In the genomic region with DNA sequence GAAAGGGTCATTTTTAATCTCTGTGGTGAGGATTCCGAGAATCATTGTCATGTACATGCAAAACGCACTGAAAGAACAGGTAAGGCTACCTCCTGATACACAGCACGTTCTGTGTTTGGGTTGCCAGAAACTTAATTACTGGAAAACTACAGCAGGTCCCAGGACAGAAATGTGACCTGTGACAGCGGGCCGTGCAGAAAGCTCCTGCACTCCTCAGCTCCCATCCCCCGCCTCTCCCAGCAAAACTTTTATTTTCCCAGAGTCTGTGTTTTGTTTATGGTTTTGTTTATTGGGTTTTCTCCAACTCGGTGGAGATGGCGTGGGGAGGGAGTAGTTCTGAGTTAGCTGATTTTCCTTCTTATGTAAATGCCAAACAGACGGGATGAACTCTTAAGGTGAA, we compare ENCODE assay signal across 11 cellular contexts. TPM values are rescaled to one million over a fixed set of nuclear protein-coding genes. Genes with fewer than 3 reads are reported as not detected.
A peak's percentile ranks its signal among the peaks of the same experiment; 100 is the strongest.
DNase-seq lines count a peak whose midpoint lies in the region; ATAC-seq and TF ChIP-seq lines count a peak whose summit lies in the region.
"Had no signal": no experiment of that assay in that cellular context is flagged by ENCODE, and none has a peak within 500 bp of the region (broad histone marks: within the 10 kb centered on the region; RNA-seq: fewer than 3 reads in every experiment).

No MANE protein-coding gene starts in this region.

- H3K4me3 ChIP-seq in heart left ventricle (no peak overlapping the region), fibroblast of mammary gland (ENCODE audit: control insufficient read depth, low read depth, low read length) (no peak overlapping the region), neuronal stem cell (ENCODE audit: low read length in 2 of 2) (no peak overlapping the region)

- H2AFZ ChIP-seq in neuronal stem cell (ENCODE audit: low read length): peak overlapping the region; percentile 64

- H3K9me3 ChIP-seq in heart left ventricle: no peaks in the 10 kb centered on the region
- no peaks in the 10 kb centered on the region for H3K9me3 ChIP-seq in neuronal stem cell (replicated peaks in 1 of 2; ENCODE audit: control insufficient read depth in 2 of 2, insufficient read depth in 1 of 2, low read depth in 1 of 2, low read length in 2 of 2)

- WGBS in heart left ventricle, 4 donors: 65 to 75% (median 66%) methylated on average over 9 of the region's 9 CpGs
- no CpG with 5 or more reads among the region's 9 CpGs for WGBS in neuronal stem cell (ENCODE audit: extremely low coverage in 2 of 2, insufficient read length in 2 of 2, insufficient replicate concordance in 1 of 2), 2 donors

- DNase-seq in heart left ventricle: peak in 1 of 5 donors; percentile 36
- DNase-seq in cardiac septum (ENCODE audit: low spot score): no peak
- peak; percentile 40 for DNase-seq in fibroblast of mammary gland (ENCODE audit: low read depth)
- no peak for DNase-seq in neuronal stem cell (ENCODE audit: low spot score)
- DNase-seq in C1 segment of cervical spinal cord (lab: John Stamatoyannopoulos, UW): no peak
- no peak for DNase-seq in NOMO-1 treated with dmso at 0.1 percent for 144 hours (lab: John Stamatoyannopoulos, UW; ENCODE audit: unreplicated experiment)
- DNase-seq: activated CD4-positive, alpha-beta T cell treated with anti-CD3 and anti-CD28 coated beads, Interleukin-2, amount 10 ng/mL, durations not matched to agents 24 days and 14 days; NCI-H1436 treated with DMSO at 0.1 percent for 48 hours had no signal

- H3K14ac ChIP-seq in neuronal stem cell (ENCODE audit: low read length): no peak overlapping the region

- H3K27me3 ChIP-seq in heart left ventricle (no peaks in the 10 kb centered on the region), neuronal stem cell (ENCODE audit: control insufficient read depth in 3 of 3, insufficient read depth in 3 of 3, low read depth in 1 of 3, low read length in 3 of 3) (no peaks in the 10 kb centered on the region)

- no peak overlapping the region for H4K91ac ChIP-seq in neuronal stem cell (ENCODE audit: low read depth, low read length, poor library complexity)

- H2BK12ac ChIP-seq in neuronal stem cell (ENCODE audit: low read length): no peak overlapping the region

- no peak overlapping the region for H3K18ac ChIP-seq in neuronal stem cell (ENCODE audit: low read length)

- no peak overlapping the region for H3K9ac ChIP-seq in neuronal stem cell (ENCODE audit: low read depth, low read length, poor library complexity)

- H3K27ac ChIP-seq in heart left ventricle (peak overlapping the region in 11 of 12 donors; percentile 48 to 89 (median 81)), neuronal stem cell (replicated peaks; ENCODE audit: low read length) (peak overlapping the region; percentile 26)

- intact Hi-C loops in heart left ventricle (cut with DNase I): loop anchor here in 1 of 10 donors (5.0 kb wide), 1 partner anchor 47 kb away; no protein-coding TSS in a partner anchor
- intact Hi-C loops in cardiac septum (cut with DNase I): loop anchor here (2.0 to 5.0 kb wide), 2 partner anchors 62 to 157 kb away; a partner anchor contains a TSS

- H3K23ac ChIP-seq in neuronal stem cell (ENCODE audit: low read depth, low read length, poor library complexity): no peak overlapping the region

- H3K36me3 ChIP-seq in heart left ventricle (no peaks in the 10 kb centered on the region), neuronal stem cell (replicated peaks in 1 of 2; ENCODE audit: control insufficient read depth in 2 of 2, insufficient read depth in 2 of 2, low read length in 2 of 2) (no peaks in the 10 kb centered on the region)

- TF ChIP-seq CTCF in heart left ventricle (IDR thresholded peaks at IDR 0.05) (no peak), fibroblast of mammary gland (conservative IDR thresholded peaks at IDR 0.05; ENCODE audit: control insufficient read depth, insufficient read depth, low read depth, low read length) (no peak)

- no peak overlapping the region for H4K8ac ChIP-seq in neuronal stem cell (ENCODE audit: low read depth, low read length)

- no peak overlapping the region for H2BK15ac ChIP-seq in neuronal stem cell (ENCODE audit: low read length)

- peak in 2 of 4 donors; percentile 16 to 18 for ATAC-seq in heart left ventricle
- no peak for ATAC-seq in GM21423 (IDR thresholded peaks at IDR 0.05; ENCODE audit: unreplicated experiment)
- no peak for ATAC-seq in GM19324 (IDR thresholded peaks at IDR 0.05; ENCODE audit: low FRiP score, unreplicated experiment)

- H3K79me1 ChIP-seq in neuronal stem cell (ENCODE audit: low read depth, low read length): no peaks in the 10 kb centered on the region

- no peak overlapping the region for H2BK5ac ChIP-seq in neuronal stem cell (ENCODE audit: low read length)

- no peak overlapping the region for H3K4ac ChIP-seq in neuronal stem cell (ENCODE audit: low read length)

- peaks cover 0 to 70% (median 31%) of the 10 kb centered on the region in 12 donors for H3K4me1 ChIP-seq in heart left ventricle
- H3K4me1 ChIP-seq in neuronal stem cell (ENCODE audit: control insufficient read depth in 2 of 2, insufficient read depth in 1 of 2, low read depth in 1 of 2, low read length in 2 of 2): peaks cover 22 to 43% of the 10 kb centered on the region in 2 donors

- H3K4me2 ChIP-seq in neuronal stem cell (ENCODE audit: insufficient read depth, low read length, poor library complexity, severe bottlenecking): no peak overlapping the region

- no peak overlapping the region for H2AK5ac ChIP-seq in neuronal stem cell (ENCODE audit: low read depth, low read length)

- TF ChIP-seq POLR2A in heart left ventricle (IDR thresholded peaks at IDR 0.05): no peak

- H2BK120ac ChIP-seq in neuronal stem cell (ENCODE audit: low read depth, low read length): no peak overlapping the region

RNA-seq across cellular contexts. Expression of a gene that starts 44.7 kb away (rescaled TPM):
- total RNA-seq in heart left ventricle: 1 to 10 TPM; 2.7 to 8.8 (median 5.9) TPM
- polyA plus RNA-seq in heart left ventricle: 1 to 10 TPM; 1.3 to 1.4 TPM
- total RNA-seq in cardiac septum: 2.7 TPM
- 0.82 TPM for polyA plus RNA-seq in neuronal stem cell (2013, experiment 1 of 2)
- 1.1 TPM for polyA plus RNA-seq in neuronal stem cell (2013, experiment 2 of 2)
- total RNA-seq: activated CD4-positive, alpha-beta T cell treated with anti-CD3 and anti-CD28 coated beads, Interleukin-2, amount 10 ng/mL, durations not matched to agents 24 days and 14 days; activated naive CD4-positive, alpha-beta T cell treated with anti-CD3 and anti-CD28 coated beads, Interleukin-2, amount 50 U/mL, for 72 hours had no signal
